ENCODE assay signal across 32 cellular contexts in genomic region chr5:9572246-9572645, GRCh38. TPM values are rescaled to one million over a fixed set of nuclear protein-coding genes. Genes with fewer than 3 reads are reported as not detected.
"Had no signal": no experiment of that assay in that cellular context is flagged by ENCODE, and none has a peak within 500 bp of the region (broad histone marks: within the 10 kb centered on the region; RNA-seq: fewer than 3 reads in every experiment).

No MANE protein-coding gene starts in this region.

- H3K9me3 ChIP-seq: stomach, suprapubic skin, testis, thoracic aorta, thyroid gland, tibial artery, transverse colon, upper lobe of left lung, upper lobe of right lung, uterus, vagina had no signal

- H3K4me3 Mint-ChIP-seq: stimulated activated effector memory CD8-positive, alpha-beta T cell treated with anti-CD3 and anti-CD28 coated beads, Interleukin-12 subunit alpha, Interleukin-12 subunit beta, amount 100 ng/mL, for 72 hours; stimulated activated memory B cell treated with anti-CD40 and anti-IgM and Interleukin-4, amounts not matched to agents 10 μg/mL and 1 μg/mL and 100 μg/mL, for 72 hours; stimulated activated naive B cell treated with anti-CD40 and anti-IgM and Interleukin-4, amounts not matched to agents 10 μg/mL and 1 μg/mL and 100 μg/mL, for 72 hours; stimulated activated naive CD8-positive, alpha-beta T cell treated with anti-CD3 and anti-CD28 coated beads, Interleukin-15, amount 100 ng/mL, for 72 hours; stimulated activated naive CD8-positive, alpha-beta T cell treated with anti-CD3 and anti-CD28 coated beads, Interleukin-15, Interleukin-2, amounts not matched to agents 100 ng/mL and 50 ng/mL, for 24 hours had no signal

- H3K4me3 ChIP-seq: stomach, suprapubic skin, testis, thoracic aorta, thyroid gland, tibial artery, tibial nerve, transverse colon, upper lobe of left lung, upper lobe of right lung, uterus, vagina had no signal

- H3K4me1 ChIP-seq: stomach, suprapubic skin, testis, thyroid gland, tibial artery, tibial nerve, upper lobe of left lung, upper lobe of right lung, uterus, vagina had no signal

- H3K36me3 ChIP-seq: stomach, suprapubic skin, thoracic aorta, thyroid gland, tibial artery, tibial nerve, transverse colon, upper lobe of left lung, upper lobe of right lung, uterus, vagina had no signal

- H3K36me3 Mint-ChIP-seq: stimulated activated effector memory CD8-positive, alpha-beta T cell treated with anti-CD3 and anti-CD28 coated beads, Interleukin-12 subunit alpha, Interleukin-12 subunit beta, amount 100 ng/mL, for 72 hours; stimulated activated memory B cell treated with anti-CD40 and anti-IgM and Interleukin-4, amounts not matched to agents 10 μg/mL and 1 μg/mL and 100 μg/mL, for 72 hours; stimulated activated naive B cell treated with anti-CD40 and anti-IgM and Interleukin-4, amounts not matched to agents 10 μg/mL and 1 μg/mL and 100 μg/mL, for 72 hours had no signal

- H3K27me3 ChIP-seq: stomach, suprapubic skin, testis, thyroid gland, tibial artery, tibial nerve, transverse colon, upper lobe of left lung, upper lobe of right lung, uterus, vagina had no signal

- DNase-seq: stimulated activated CD4-positive, alpha-beta T cell treated with anti-CD3 and anti-CD28 coated beads, Interleukin-1b, Interleukin-23, amount 100 ng/mL, for 48 hours; stimulated activated CD4-positive, alpha-beta T cell treated with anti-CD3 and anti-CD28 coated beads, Interleukin-2, amount 100 ng/mL, for 24 hours; stimulated activated CD4-positive, alpha-beta T cell treated with anti-CD3 and anti-CD28 coated beads, Interleukin-2, amount 100 ng/mL, for 48 hours; stimulated activated CD4-positive, alpha-beta T cell treated with anti-CD3 and anti-CD28 coated beads, Interleukin-4, amount 100 ng/mL, for 1 hour; stimulated activated CD4-positive, alpha-beta T cell treated with anti-CD3 and anti-CD28 coated beads, Interleukin-4, amount 100 ng/mL, for 24 hours; stimulated activated CD4-positive, alpha-beta T cell treated with anti-CD3 and anti-CD28 coated beads, Interleukin-4, amount 100 ng/mL, for 4 hours; stimulated activated CD8-positive, alpha-beta memory T cell treated with anti-CD3 and anti-CD28 coated beads, Interleukin-4, amount 100 ng/mL, for 48 hours; stimulated activated naive B cell treated with anti-CD40 and anti-IgM and Interleukin-4, amounts not matched to agents 10 μg/mL and 1 μg/mL and 100 μg/mL, for 72 hours; stimulated activated naive CD4-positive, alpha-beta T cell; stimulated activated naive CD4-positive, alpha-beta T cell treated with Interleukin-2 at 50 U/mL for 16 hours; stimulated activated naive CD8-positive, alpha-beta T cell treated with anti-CD3 and anti-CD28 coated beads, Interleukin-15, amount 100 ng/mL, for 72 hours; stimulated activated naive CD8-positive, alpha-beta T cell treated with anti-CD3 and anti-CD28 coated beads, Interleukin-15, Interleukin-2, amounts not matched to agents 100 U/mL and 50 U/mL, for 24 hours; stomach; substantia nigra; testis; thyroid gland; tibial artery; transverse colon; upper lobe of left lung; upper lobe of right lung; uterus had no signal

- ATAC-seq: stimulated activated effector memory CD8-positive, alpha-beta T cell treated with anti-CD3 and anti-CD28 coated beads, Interleukin-12 subunit alpha, Interleukin-12 subunit beta, amount 100 ng/mL, for 72 hours; stimulated activated memory B cell treated with anti-CD40 and anti-IgM and Interleukin-4, amounts not matched to agents 10 μg/mL and 1 μg/mL and 100 μg/mL, for 72 hours; stimulated activated naive B cell treated with anti-CD40 and anti-IgM and Interleukin-4, amounts not matched to agents 10 μg/mL and 1 μg/mL and 100 μg/mL, for 72 hours; stimulated activated naive CD8-positive, alpha-beta T cell treated with anti-CD3 and anti-CD28 coated beads, Interleukin-15, amount 100 ng/mL, for 72 hours; stimulated activated naive CD8-positive, alpha-beta T cell treated with anti-CD3 and anti-CD28 coated beads, Interleukin-15, Interleukin-2, amounts not matched to agents 100 U/mL and 50 U/mL, for 24 hours; upper lobe of right lung had no signal

- H3K27me3 Mint-ChIP-seq: stimulated activated memory B cell treated with anti-CD40 and anti-IgM and Interleukin-4, amounts not matched to agents 10 μg/mL and 1 μg/mL and 100 μg/mL, for 72 hours; stimulated activated naive B cell treated with anti-CD40 and anti-IgM and Interleukin-4, amounts not matched to agents 10 μg/mL and 1 μg/mL and 100 μg/mL, for 72 hours; stimulated activated naive CD8-positive, alpha-beta T cell treated with anti-CD3 and anti-CD28 coated beads, Interleukin-15, amount 100 ng/mL, for 72 hours; stimulated activated naive CD8-positive, alpha-beta T cell treated with anti-CD3 and anti-CD28 coated beads, Interleukin-15, Interleukin-2, amounts not matched to agents 100 ng/mL and 50 ng/mL, for 24 hours had no signal

- H3K4me1 Mint-ChIP-seq: stimulated activated effector memory CD8-positive, alpha-beta T cell treated with anti-CD3 and anti-CD28 coated beads, Interleukin-12 subunit alpha, Interleukin-12 subunit beta, amount 100 ng/mL, for 72 hours; stimulated activated memory B cell treated with anti-CD40 and anti-IgM and Interleukin-4, amounts not matched to agents 10 μg/mL and 1 μg/mL and 100 μg/mL, for 72 hours; stimulated activated naive B cell treated with anti-CD40 and anti-IgM and Interleukin-4, amounts not matched to agents 10 μg/mL and 1 μg/mL and 100 μg/mL, for 72 hours; stimulated activated naive CD8-positive, alpha-beta T cell treated with anti-CD3 and anti-CD28 coated beads, Interleukin-15, amount 100 ng/mL, for 72 hours had no signal

- H3K27ac ChIP-seq: stomach, suprapubic skin, testis, thoracic aorta, thyroid gland, tibial artery, tibial nerve, transverse colon, upper lobe of left lung, upper lobe of right lung, uterus, vagina had no signal

- H3K27ac Mint-ChIP-seq: stimulated activated effector memory CD8-positive, alpha-beta T cell treated with anti-CD3 and anti-CD28 coated beads, Interleukin-12 subunit alpha, Interleukin-12 subunit beta, amount 100 ng/mL, for 72 hours; stimulated activated memory B cell treated with anti-CD40 and anti-IgM and Interleukin-4, amounts not matched to agents 10 μg/mL and 1 μg/mL and 100 μg/mL, for 72 hours; stimulated activated naive B cell treated with anti-CD40 and anti-IgM and Interleukin-4, amounts not matched to agents 10 μg/mL and 1 μg/mL and 100 μg/mL, for 72 hours; stimulated activated naive CD8-positive, alpha-beta T cell treated with anti-CD3 and anti-CD28 coated beads, Interleukin-15, amount 100 ng/mL, for 72 hours; stimulated activated naive CD8-positive, alpha-beta T cell treated with anti-CD3 and anti-CD28 coated beads, Interleukin-15, Interleukin-2, amounts not matched to agents 100 ng/mL and 50 ng/mL, for 24 hours had no signal

RNA-seq across cellular contexts. Expression of gene TAS2R1, which starts 57.9 kb away (rescaled TPM):
- total RNA-seq: stomach, subcutaneous adipose tissue, suprapubic skin, temporal lobe, thoracic aorta, tibial nerve, transverse colon, upper lobe of left lung, upper lobe of right lung, ureter, urinary bladder, uterus, vagina had no signal
- polyA plus RNA-seq: stomach, urinary bladder had no signal
